Comparison of ENCODE assay signal across 8 cellular contexts in the genomic region with DNA sequence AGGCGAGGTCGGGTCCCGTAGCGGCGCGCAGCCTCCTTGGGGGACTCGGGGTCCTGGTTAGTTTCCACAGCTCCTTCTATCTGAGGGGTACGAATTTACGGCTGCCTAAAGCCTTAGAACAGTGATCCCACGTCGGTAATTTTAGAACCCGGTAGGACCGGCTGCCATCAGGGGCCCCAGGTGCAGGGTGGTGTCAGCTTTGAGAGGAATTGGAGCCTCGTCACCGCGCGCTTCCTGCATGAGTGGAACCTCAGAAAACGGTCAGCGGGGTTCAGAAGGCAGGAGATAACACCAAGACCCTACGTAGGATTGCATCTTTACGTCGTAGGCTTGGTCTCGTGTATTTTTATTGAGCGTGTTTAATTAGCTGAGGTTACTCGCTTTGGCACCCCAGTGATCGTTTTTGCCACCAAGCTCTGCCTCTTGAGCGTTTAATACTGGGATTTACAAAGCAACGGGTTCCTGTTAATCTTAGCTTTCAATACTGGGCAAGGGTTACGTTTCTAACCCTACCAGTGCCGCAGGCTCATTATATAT. TPM values are rescaled to one million over a fixed set of nuclear protein-coding genes. Genes with fewer than 3 reads are reported as not detected.
DNase-seq lines count a peak whose midpoint lies in the region; ATAC-seq, FAIRE-seq and TF ChIP-seq lines count a peak whose summit lies in the region.

No MANE protein-coding gene starts in this region.

- peaks cover 17% of the 10 kb centered on the region for H3K79me2 ChIP-seq in astrocyte (ENCODE audit: insufficient read depth, low read length)

- peaks cover 7% of the 10 kb centered on the region for H3K4me1 Mint-ChIP-seq in astrocyte (ENCODE audit: low read depth, unreplicated experiment)

- H3K4me3 Mint-ChIP-seq in astrocyte (ENCODE audit: unreplicated experiment) = peak overlapping the region; percentile 93

- peak overlapping the region; percentile 82 for H3K4me2 ChIP-seq in astrocyte (ENCODE audit: low read length)

- TF ChIP-seq POLR2A in Peyer's patch (IDR thresholded peaks at IDR 0.05) = no peak

- H3K9ac ChIP-seq in astrocyte (ENCODE audit: low read length) = peak overlapping the region; percentile 90
- H3K9ac ChIP-seq in iPS-20b (ENCODE audit: low read depth, low read length) = peak overlapping the region; percentile 77; the same call in 1 of the 2 replicates

- DNase-seq in BJ (ENCODE audit: low read depth) (no peak), Peyer's patch (peak in 2 of 3 donors; percentile 48 to 81), astrocyte (ENCODE audit: low read depth) (peak; percentile 49), SKM-1 treated with dmso at 0.1 percent for 144 hours (lab: John Stamatoyannopoulos, UW; ENCODE audit: unreplicated experiment) (no peak)
- DNase-seq in stimulated activated CD4-positive, alpha-beta T cell treated with anti-CD3 and anti-CD28 coated beads, Interleukin-15, amount 100 ng/mL, for 48 hours (ENCODE audit: low read depth in 2 of 2) = peak; percentile 55 to 56

- H3K4me3 ChIP-seq in BJ (ENCODE audit: low read depth, low read length) (peak overlapping the region; percentile 89), Peyer's patch (peak overlapping the region; percentile 66 to 78 (median 76)), astrocyte (ENCODE audit: insufficient read depth, low read depth, low read length) (peak overlapping the region; percentile 79), iPS-20b (ENCODE audit: low read length) (peak overlapping the region; percentile 72)

- no peak for FAIRE-seq in astrocyte (lab: Jason Lieb, UNC)

- H3K36me3 ChIP-seq in BJ (ENCODE audit: control insufficient read depth, insufficient read depth, low read length) (no peaks in the 10 kb centered on the region), Peyer's patch (no peaks in the 10 kb centered on the region), astrocyte (ENCODE audit: insufficient read depth, low read length) (no peaks in the 10 kb centered on the region), iPS-20b (ENCODE audit: insufficient read depth, low read depth, low read length) (no peaks in the 10 kb centered on the region)

- H3K36me3 Mint-ChIP-seq in astrocyte (ENCODE audit: low read depth, unreplicated experiment) = no peaks in the 10 kb centered on the region

- TF ChIP-seq CTCF in BJ (IDR thresholded peaks at IDR 0.05; ENCODE audit: insufficient read depth, low read depth, low read length) (no peak), Peyer's patch (IDR thresholded peaks at IDR 0.05) (no peak), astrocyte (IDR thresholded peaks at IDR 0.05; ENCODE audit: insufficient read depth, low read depth, low read length) (no peak)

- peak overlapping the region; percentile 93 for H2AFZ ChIP-seq in astrocyte (ENCODE audit: low read depth, low read length)

- H3K9me3 ChIP-seq in Peyer's patch (no peaks in the 10 kb centered on the region), astrocyte (ENCODE audit: insufficient read depth, low read depth, low read length) (no peaks in the 10 kb centered on the region), iPS-20b (ENCODE audit: insufficient read depth, low read depth, low read length) (no peaks in the 10 kb centered on the region; the same call in 1 of the 2 replicates)

- CTCF ChIA-PET in BJ (lab: Yijun Ruan, JAX) = interaction anchor here (2.1 kb wide), 1 partner anchor 9 kb away, joined by 8 read pairs; no protein-coding TSS in a partner anchor

- H3K27me3 Mint-ChIP-seq in astrocyte (ENCODE audit: low read depth, unreplicated experiment) = no peaks in the 10 kb centered on the region

- H3K4me1 ChIP-seq in Peyer's patch = peaks cover 0 to 9% (median 0%) of the 10 kb centered on the region in 4 donors
- peaks cover 3% of the 10 kb centered on the region for H3K4me1 ChIP-seq in astrocyte (ENCODE audit: insufficient read depth, low read length)
- H3K4me1 ChIP-seq in iPS-20b (ENCODE audit: insufficient read depth, low read length) = peaks cover 3% of the 10 kb centered on the region; the same call in 1 of the 2 replicates

- POLR2A ChIA-PET in BJ (lab: Charles Lee) = no interaction called here

- no peaks in the 10 kb centered on the region for H4K20me1 ChIP-seq in astrocyte (ENCODE audit: insufficient read depth, low read length)

- H3K27ac ChIP-seq in Peyer's patch (peak overlapping the region; percentile 74 to 89 (median 82)), astrocyte (ENCODE audit: low read depth, low read length) (peak overlapping the region; percentile 88), iPS-20b (ENCODE audit: low read length) (no peak overlapping the region)

- H3K27me3 ChIP-seq in BJ (ENCODE audit: control insufficient read depth, insufficient read depth, low read length) = no peaks in the 10 kb centered on the region
- no peaks in the 10 kb centered on the region for H3K27me3 ChIP-seq in Peyer's patch
- no peaks in the 10 kb centered on the region for H3K27me3 ChIP-seq in astrocyte (ENCODE audit: insufficient read depth, low read length)
- peaks cover 35% of the 10 kb centered on the region for H3K27me3 ChIP-seq in iPS-20b (ENCODE audit: insufficient read depth, low read length)

- peak overlapping the region; percentile 95 for H3K27ac Mint-ChIP-seq in astrocyte (ENCODE audit: unreplicated experiment)

- ATAC-seq in GM19035 (IDR thresholded peaks at IDR 0.05; ENCODE audit: unreplicated experiment) = peak; percentile 61
- ATAC-seq in HG03175 (IDR thresholded peaks at IDR 0.05; ENCODE audit: unreplicated experiment) = peak; percentile 42

- H3K9me3 Mint-ChIP-seq in astrocyte (ENCODE audit: unreplicated experiment) = peaks cover 7% of the 10 kb centered on the region

RNA-seq across cellular contexts. Expression of a gene that starts 0.4 kb away (rescaled TPM):
- 0.63 and 0.93 TPM in 2 replicates for polyA plus RNA-seq in BJ (2011; rRNA removed)
- 0.10 and 0.43 TPM in 2 replicates for polyA minus RNA-seq in BJ (2011; rRNA and poly(A)+ RNA removed)
- total RNA-seq in Peyer's patch (1 to 10 TPM in 3 of 4 donors, not detected in 1; 1.3 to 3.8 (median 2.1) TPM), astrocyte (1.6 and 2.7 TPM in 2 replicates)

Comparison
In these comparisons a context has a peak if more than half of its experiments do, and no peak if none do; other contexts are left out.
1. DNase-seq: peak in Peyer's patch (2 of 3), astrocyte (single experiment) and stimulated activated CD4-positive, alpha-beta T cell treated with anti-CD3 and anti-CD28 coated beads, Interleukin-15, amount 100 ng/mL, for 48 hours (2 of 2); none in BJ (single experiment) and SKM-1 treated with dmso at 0.1 percent for 144 hours (single experiment).
2. Peak in every context shown above with its lines, with median percentiles within 50 percentile points of each other: H3K4me3 ChIP-seq.